1 cellular context compared by ENCODE assay signal in the genomic region with DNA sequence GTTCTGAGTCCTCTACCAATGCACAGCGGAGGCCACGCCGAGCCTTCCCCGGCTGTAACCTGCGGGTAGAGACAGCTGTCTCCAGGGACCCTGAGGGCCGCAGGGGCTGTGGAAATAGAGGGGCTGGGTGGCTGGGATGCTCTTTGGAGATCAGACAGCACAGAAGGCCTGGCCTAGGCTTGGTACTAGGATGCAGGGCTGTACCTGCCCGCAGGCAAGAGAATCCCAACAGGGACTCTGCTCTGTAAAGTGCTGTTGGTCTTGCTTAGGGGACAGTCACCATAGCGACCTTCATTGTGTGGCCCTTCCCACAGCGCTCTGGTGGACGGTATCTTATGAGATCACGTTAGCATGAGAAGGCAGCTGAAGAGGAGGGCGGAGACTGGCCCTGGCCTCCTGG.
TF ChIP-seq lines count a peak whose summit lies in the region.

No MANE protein-coding gene starts in this region.

TF ChIP-seq in GM23338, 12 proteins besides CTCF, POLR2A, EP300 and RAD21 (continued from another document):
- TF ChIP-seq, protein P1, sequence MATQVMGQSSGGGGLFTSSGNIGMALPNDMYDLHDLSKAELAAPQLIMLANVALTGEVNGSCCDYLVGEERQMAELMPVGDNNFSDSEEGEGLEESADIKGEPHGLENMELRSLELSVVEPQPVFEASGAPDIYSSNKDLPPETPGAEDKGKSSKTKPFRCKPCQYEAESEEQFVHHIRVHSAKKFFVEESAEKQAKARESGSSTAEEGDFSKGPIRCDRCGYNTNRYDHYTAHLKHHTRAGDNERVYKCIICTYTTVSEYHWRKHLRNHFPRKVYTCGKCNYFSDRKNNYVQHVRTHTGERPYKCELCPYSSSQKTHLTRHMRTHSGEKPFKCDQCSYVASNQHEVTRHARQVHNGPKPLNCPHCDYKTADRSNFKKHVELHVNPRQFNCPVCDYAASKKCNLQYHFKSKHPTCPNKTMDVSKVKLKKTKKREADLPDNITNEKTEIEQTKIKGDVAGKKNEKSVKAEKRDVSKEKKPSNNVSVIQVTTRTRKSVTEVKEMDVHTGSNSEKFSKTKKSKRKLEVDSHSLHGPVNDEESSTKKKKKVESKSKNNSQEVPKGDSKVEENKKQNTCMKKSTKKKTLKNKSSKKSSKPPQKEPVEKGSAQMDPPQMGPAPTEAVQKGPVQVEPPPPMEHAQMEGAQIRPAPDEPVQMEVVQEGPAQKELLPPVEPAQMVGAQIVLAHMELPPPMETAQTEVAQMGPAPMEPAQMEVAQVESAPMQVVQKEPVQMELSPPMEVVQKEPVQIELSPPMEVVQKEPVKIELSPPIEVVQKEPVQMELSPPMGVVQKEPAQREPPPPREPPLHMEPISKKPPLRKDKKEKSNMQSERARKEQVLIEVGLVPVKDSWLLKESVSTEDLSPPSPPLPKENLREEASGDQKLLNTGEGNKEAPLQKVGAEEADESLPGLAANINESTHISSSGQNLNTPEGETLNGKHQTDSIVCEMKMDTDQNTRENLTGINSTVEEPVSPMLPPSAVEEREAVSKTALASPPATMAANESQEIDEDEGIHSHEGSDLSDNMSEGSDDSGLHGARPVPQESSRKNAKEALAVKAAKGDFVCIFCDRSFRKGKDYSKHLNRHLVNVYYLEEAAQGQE (IDR thresholded peaks at IDR 0.05; ENCODE audit: unreplicated experiment): no peak
